9 cellular contexts compared by ENCODE assay signal in the genomic region with DNA sequence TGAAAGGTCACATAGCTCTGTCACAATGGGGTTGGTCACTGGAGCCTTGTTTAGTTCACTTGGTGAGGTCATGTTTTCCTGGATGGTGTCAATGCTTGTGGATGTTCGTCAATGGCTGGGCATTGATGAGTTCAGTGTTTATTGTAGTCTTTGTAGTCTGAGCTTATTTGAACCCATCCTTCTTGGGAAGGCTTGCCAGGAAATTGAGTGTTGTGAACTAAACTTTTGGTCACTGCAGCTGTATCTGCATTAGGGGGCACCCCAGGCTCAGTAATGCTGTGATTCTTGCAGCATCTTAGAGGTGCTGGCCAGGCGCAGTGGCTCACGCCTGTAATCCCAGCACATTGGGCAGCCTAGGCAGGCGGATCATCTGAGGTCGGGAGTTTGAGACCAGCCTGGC.
DNase-seq lines count a peak whose midpoint lies in the region; TF ChIP-seq lines count a peak whose summit lies in the region.
"Had no signal": no experiment of that assay in that cellular context is flagged by ENCODE, and none has a peak within 500 bp of the region (broad histone marks: within the 10 kb centered on the region; RNA-seq: fewer than 3 reads in every experiment).

No MANE protein-coding gene starts in this region.

- TF ChIP-seq CTCF in AG04449 (IDR thresholded peaks at IDR 0.05; ENCODE audit: insufficient read depth, low read length, missing control alignments) (peak; percentile 32), astrocyte of the cerebellum (IDR thresholded peaks at IDR 0.05; ENCODE audit: low read depth, low read length, missing control alignments) (peak; percentile 44)

- no peak for DNase-seq in AG04449 (ENCODE audit: low read depth, low spot score)
- DNase-seq in astrocyte of the cerebellum (ENCODE audit: low read depth) = peak; percentile 24
- peak; percentile 51 for DNase-seq in iris pigment epithelial cell (ENCODE audit: low read depth)
- DNase-seq in T-helper 2 cell treated with Interferon-gamma antibody and Interleukin-4, amounts not matched to agents 5 μg/mL and 100 μg/mL, for 36 hours (ENCODE audit: low spot score) = no peak
- DNase-seq in NCI-H510A treated with DMSO at 0.1 percent for 48 hours (lab: John Stamatoyannopoulos, UW) = no peak
- no peak for DNase-seq in stimulated activated CD4-positive, alpha-beta T cell treated with anti-CD3 and anti-CD28 coated beads, Interleukin-12 subunit alpha, Interleukin-12 subunit beta, amount 100 ng/mL, for 4 hours
- no peak for DNase-seq in COLO668 (lab: John Stamatoyannopoulos, UW; ENCODE audit: unreplicated experiment)
- DNase-seq: T-helper 2 cell had no signal

- no peak for TF ChIP-seq EP300 in Ishikawa (IDR thresholded peaks at IDR 0.05; ENCODE audit: borderline replicate concordance)

- H3K27me3 Mint-ChIP-seq in T-helper 2 cell treated with Interferon-gamma antibody and Interleukin-4, amounts not matched to agents 5 μg/mL and 100 μg/mL, for 36 hours (ENCODE audit: low read depth) = peaks cover 2% of the 10 kb centered on the region

- H3K36me3 Mint-ChIP-seq in T-helper 2 cell treated with Interferon-gamma antibody and Interleukin-4, amounts not matched to agents 5 μg/mL and 100 μg/mL, for 36 hours (ENCODE audit: low read depth) = no peaks in the 10 kb centered on the region

- H3K4me3 ChIP-seq in AG04449 (ENCODE audit: low read depth, low read length) = no peak overlapping the region
- no peak overlapping the region for H3K4me3 ChIP-seq in astrocyte of the cerebellum (ENCODE audit: low read depth, low read length)

- CTCF ChIA-PET in AG04449 (lab: Yijun Ruan, JAX) = interaction anchor here (0.7 to 2.9 kb wide), 15 partner anchors 13 to 278 kb away, joined by 3 to 29 read pairs (median 3); no protein-coding TSS in a partner anchor

- in situ Hi-C loops in astrocyte of the cerebellum (cut with HindIII; ENCODE audit: low sequenced_read_pairs) = no loop called here

- no peak overlapping the region for H3K4me3 Mint-ChIP-seq in T-helper 2 cell treated with Interferon-gamma antibody and Interleukin-4, amounts not matched to agents 5 μg/mL and 100 μg/mL, for 36 hours

- peak; percentile 72 for TF ChIP-seq RAD21 in Ishikawa (IDR thresholded peaks at IDR 0.05; ENCODE audit: low read depth)

- H3K9me3 Mint-ChIP-seq in T-helper 2 cell treated with Interferon-gamma antibody and Interleukin-4, amounts not matched to agents 5 μg/mL and 100 μg/mL, for 36 hours = no peaks in the 10 kb centered on the region

- H3K4me1 Mint-ChIP-seq in T-helper 2 cell treated with Interferon-gamma antibody and Interleukin-4, amounts not matched to agents 5 μg/mL and 100 μg/mL, for 36 hours (ENCODE audit: low read depth) = no peaks in the 10 kb centered on the region

- H3K27ac Mint-ChIP-seq in T-helper 2 cell treated with Interferon-gamma antibody and Interleukin-4, amounts not matched to agents 5 μg/mL and 100 μg/mL, for 36 hours = no peak overlapping the region

- POLR2A ChIA-PET in AG04449 (lab: Yijun Ruan, JAX) = no interaction called here

TF ChIP-seq in Ishikawa, 13 proteins besides CTCF, POLR2A, EP300 and RAD21:
- TF ChIP-seq, protein P1, sequence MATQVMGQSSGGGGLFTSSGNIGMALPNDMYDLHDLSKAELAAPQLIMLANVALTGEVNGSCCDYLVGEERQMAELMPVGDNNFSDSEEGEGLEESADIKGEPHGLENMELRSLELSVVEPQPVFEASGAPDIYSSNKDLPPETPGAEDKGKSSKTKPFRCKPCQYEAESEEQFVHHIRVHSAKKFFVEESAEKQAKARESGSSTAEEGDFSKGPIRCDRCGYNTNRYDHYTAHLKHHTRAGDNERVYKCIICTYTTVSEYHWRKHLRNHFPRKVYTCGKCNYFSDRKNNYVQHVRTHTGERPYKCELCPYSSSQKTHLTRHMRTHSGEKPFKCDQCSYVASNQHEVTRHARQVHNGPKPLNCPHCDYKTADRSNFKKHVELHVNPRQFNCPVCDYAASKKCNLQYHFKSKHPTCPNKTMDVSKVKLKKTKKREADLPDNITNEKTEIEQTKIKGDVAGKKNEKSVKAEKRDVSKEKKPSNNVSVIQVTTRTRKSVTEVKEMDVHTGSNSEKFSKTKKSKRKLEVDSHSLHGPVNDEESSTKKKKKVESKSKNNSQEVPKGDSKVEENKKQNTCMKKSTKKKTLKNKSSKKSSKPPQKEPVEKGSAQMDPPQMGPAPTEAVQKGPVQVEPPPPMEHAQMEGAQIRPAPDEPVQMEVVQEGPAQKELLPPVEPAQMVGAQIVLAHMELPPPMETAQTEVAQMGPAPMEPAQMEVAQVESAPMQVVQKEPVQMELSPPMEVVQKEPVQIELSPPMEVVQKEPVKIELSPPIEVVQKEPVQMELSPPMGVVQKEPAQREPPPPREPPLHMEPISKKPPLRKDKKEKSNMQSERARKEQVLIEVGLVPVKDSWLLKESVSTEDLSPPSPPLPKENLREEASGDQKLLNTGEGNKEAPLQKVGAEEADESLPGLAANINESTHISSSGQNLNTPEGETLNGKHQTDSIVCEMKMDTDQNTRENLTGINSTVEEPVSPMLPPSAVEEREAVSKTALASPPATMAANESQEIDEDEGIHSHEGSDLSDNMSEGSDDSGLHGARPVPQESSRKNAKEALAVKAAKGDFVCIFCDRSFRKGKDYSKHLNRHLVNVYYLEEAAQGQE (IDR thresholded peaks at IDR 0.05; ENCODE audit: low read depth) = no peak
- TF ChIP-seq CREB1 (IDR thresholded peaks at IDR 0.05; ENCODE audit: low read depth) = no peak
- TF ChIP-seq YY1 (IDR thresholded peaks at IDR 0.05; ENCODE audit: low read depth) = no peak
- no peak for TF ChIP-seq ZBTB7A (IDR thresholded peaks at IDR 0.05; ENCODE audit: low read depth)
- no peak for TF ChIP-seq CEBPB (IDR thresholded peaks at IDR 0.05)
- no peak for TF ChIP-seq NFIC (IDR thresholded peaks at IDR 0.05)
- no peak for TF ChIP-seq EGR1 (IDR thresholded peaks at IDR 0.05)

Comparison
In these comparisons a context has a peak if more than half of its experiments do, and no peak if none do; other contexts are left out.
1. DNase-seq: peak in astrocyte of the cerebellum (single experiment) and iris pigment epithelial cell (single experiment); none in AG04449 (single experiment), T-helper 2 cell treated with Interferon-gamma antibody and Interleukin-4, amounts not matched to agents 5 μg/mL and 100 μg/mL, for 36 hours (single experiment), NCI-H510A treated with DMSO at 0.1 percent for 48 hours (single experiment), stimulated activated CD4-positive, alpha-beta T cell treated with anti-CD3 and anti-CD28 coated beads, Interleukin-12 subunit alpha, Interleukin-12 subunit beta, amount 100 ng/mL, for 4 hours (single experiment) and COLO668 (single experiment).